Comparison of ENCODE assay signal across 1 cellular context in genomic region chr9:128007566-128008138, GRCh38.
A peak's percentile ranks its signal among the peaks of the same experiment; 100 is the strongest.
TF ChIP-seq lines count a peak whose summit lies in the region.

No MANE protein-coding gene starts in this region.

TF ChIP-seq in K562, 482 proteins besides CTCF, POLR2A, EP300 and RAD21 (continued from another document and continues in another):
- TF ChIP-seq MLX (CRISPR knock-in tag; conservative IDR thresholded peaks at IDR 0.05) (no peak), ZNF41 (CRISPR knock-in tag; conservative IDR thresholded peaks at IDR 0.05) (no peak), ZNF239 (CRISPR knock-in tag; IDR thresholded peaks at IDR 0.05) (no peak), ESRRA (IDR thresholded peaks at IDR 0.05; ENCODE audit: borderline replicate concordance, low read depth) (peak; percentile 66; the same call in 1 of the 2 replicates), ZNF324 (CRISPR knock-in tag; IDR thresholded peaks at IDR 0.05) (no peak), GABPB2 (CRISPR knock-in tag; conservative IDR thresholded peaks at IDR 0.05) (no peak), USF1 (CRISPR knock-in tag; IDR thresholded peaks at IDR 0.05) (no peak), BCLAF1 (IDR thresholded peaks at IDR 0.05; ENCODE audit: borderline replicate concordance in 1 of 2, control insufficient read depth in 1 of 2, low read depth in 2 of 2, low read length in 1 of 2) (no peak), KDM5B (IDR thresholded peaks at IDR 0.05; ENCODE audit: insufficient replicate concordance, low read depth, low read length) (no peak), CREB1 (IDR thresholded peaks at IDR 0.05) (no peak), CREB1 (CRISPR knock-in tag; IDR thresholded peaks at IDR 0.05) (0 out of 2 replicates have a peak, but pooled peaks have one; percentile 9), POLR2H (tag; IDR thresholded peaks at IDR 0.05; ENCODE audit: low read depth) (no peak), ZNF766 (CRISPR knock-in tag; conservative IDR thresholded peaks at IDR 0.05) (peak; percentile 91), PTRF (tag; IDR thresholded peaks at IDR 0.05) (no peak), COPS2 (conservative IDR thresholded peaks at IDR 0.05) (no peak), SIN3B (IDR thresholded peaks at IDR 0.05; ENCODE audit: low read depth) (no peak), KAT7 (CRISPR knock-in tag; IDR thresholded peaks at IDR 0.05; ENCODE audit: borderline replicate concordance) (no peak), ZFX (CRISPR knock-in tag; IDR thresholded peaks at IDR 0.05) (no peak), DIDO1 (tag; IDR thresholded peaks at IDR 0.05; ENCODE audit: low read depth) (no peak; the same call in 1 of the 2 replicates), STAT5B (CRISPR knock-in tag; IDR thresholded peaks at IDR 0.05) (no peak), ZNF24 (IDR thresholded peaks at IDR 0.05) (no peak), BACH1 (tag; IDR thresholded peaks at IDR 0.05) (no peak), FOS (IDR thresholded peaks at IDR 0.05; ENCODE audit: extremely low read depth, insufficient read length) (no peak), SRSF1 (IDR thresholded peaks at IDR 0.05; ENCODE audit: low read depth, low read length) (no peak), TCF3 (CRISPR knock-in tag; IDR thresholded peaks at IDR 0.05) (no peak), GATAD2A (IDR thresholded peaks at IDR 0.05) (no peak), HEY1 (CRISPR knock-in tag; IDR thresholded peaks at IDR 0.05; ENCODE audit: borderline replicate concordance) (no peak), NR3C1 (CRISPR knock-in tag; IDR thresholded peaks at IDR 0.05) (no peak), MTA3 (IDR thresholded peaks at IDR 0.05; ENCODE audit: borderline replicate concordance) (no peak), CCNT2 (IDR thresholded peaks at IDR 0.05; ENCODE audit: borderline replicate concordance, extremely low read depth, insufficient read length, low read depth, low read length) (no peak), RBM34 (IDR thresholded peaks at IDR 0.05; ENCODE audit: borderline replicate concordance, insufficient read depth, low read length) (no peak), TGIF2 (CRISPR knock-in tag; IDR thresholded peaks at IDR 0.05) (no peak), ZNF12 (CRISPR knock-in tag; IDR thresholded peaks at IDR 0.05) (no peak), TBP (optimal IDR thresholded peaks at IDR 0.05; ENCODE audit: low read depth, low read length) (no peak), PYGO2 (tag; IDR thresholded peaks at IDR 0.05) (no peak), SOX6 (IDR thresholded peaks at IDR 0.05) (peak; percentile 63), ZBTB26 (CRISPR knock-in tag; IDR thresholded peaks at IDR 0.05) (no peak), ZKSCAN3 (CRISPR knock-in tag; IDR thresholded peaks at IDR 0.05) (no peak), SLC30A9 (CRISPR knock-in tag; IDR thresholded peaks at IDR 0.05) (no peak), POLR2B (IDR thresholded peaks at IDR 0.05; ENCODE audit: low read depth, partially characterized antibody) (no peak), MXI1 (IDR thresholded peaks at IDR 0.05; ENCODE audit: low read depth, low read length) (no peak), ELF4 (CRISPR knock-in tag; IDR thresholded peaks at IDR 0.05) (no peak), CHD4 (IDR thresholded peaks at IDR 0.05; ENCODE audit: insufficient read depth, insufficient replicate concordance, low read depth, low read length, poor library complexity, severe bottlenecking) (no peak), LARP7 (IDR thresholded peaks at IDR 0.05) (no peak), ZFPM2 (CRISPR knock-in tag; IDR thresholded peaks at IDR 0.05) (no peak), ATF7 (IDR thresholded peaks at IDR 0.05) (peak; percentile 95), GTF3C2 (IDR thresholded peaks at IDR 0.05; ENCODE audit: borderline replicate concordance, extremely low read depth, insufficient read length) (no peak), ZNF347 (CRISPR knock-in tag; IDR thresholded peaks at IDR 0.05; ENCODE audit: low read depth) (no peak), ID3 (CRISPR knock-in tag; IDR thresholded peaks at IDR 0.05) (no peak), ID3 (tag; IDR thresholded peaks at IDR 0.05) (no peak)
- TF ChIP-seq, protein P1, sequence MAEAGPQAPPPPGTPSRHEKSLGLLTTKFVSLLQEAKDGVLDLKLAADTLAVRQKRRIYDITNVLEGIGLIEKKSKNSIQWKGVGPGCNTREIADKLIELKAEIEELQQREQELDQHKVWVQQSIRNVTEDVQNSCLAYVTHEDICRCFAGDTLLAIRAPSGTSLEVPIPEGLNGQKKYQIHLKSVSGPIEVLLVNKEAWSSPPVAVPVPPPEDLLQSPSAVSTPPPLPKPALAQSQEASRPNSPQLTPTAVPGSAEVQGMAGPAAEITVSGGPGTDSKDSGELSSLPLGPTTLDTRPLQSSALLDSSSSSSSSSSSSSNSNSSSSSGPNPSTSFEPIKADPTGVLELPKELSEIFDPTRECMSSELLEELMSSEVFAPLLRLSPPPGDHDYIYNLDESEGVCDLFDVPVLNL (CRISPR knock-in tag; IDR thresholded peaks at IDR 0.05; ENCODE audit: low read depth): no peak
- TF ChIP-seq, protein P2, sequence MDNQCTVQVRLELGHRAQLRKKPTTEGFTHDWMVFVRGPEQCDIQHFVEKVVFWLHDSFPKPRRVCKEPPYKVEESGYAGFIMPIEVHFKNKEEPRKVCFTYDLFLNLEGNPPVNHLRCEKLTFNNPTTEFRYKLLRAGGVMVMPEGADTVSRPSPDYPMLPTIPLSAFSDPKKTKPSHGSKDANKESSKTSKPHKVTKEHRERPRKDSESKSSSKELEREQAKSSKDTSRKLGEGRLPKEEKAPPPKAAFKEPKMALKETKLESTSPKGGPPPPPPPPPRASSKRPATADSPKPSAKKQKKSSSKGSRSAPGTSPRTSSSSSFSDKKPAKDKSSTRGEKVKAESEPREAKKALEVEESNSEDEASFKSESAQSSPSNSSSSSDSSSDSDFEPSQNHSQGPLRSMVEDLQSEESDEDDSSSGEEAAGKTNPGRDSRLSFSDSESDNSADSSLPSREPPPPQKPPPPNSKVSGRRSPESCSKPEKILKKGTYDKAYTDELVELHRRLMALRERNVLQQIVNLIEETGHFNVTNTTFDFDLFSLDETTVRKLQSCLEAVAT (IDR thresholded peaks at IDR 0.05): no peak
- TF ChIP-seq, protein P3, sequence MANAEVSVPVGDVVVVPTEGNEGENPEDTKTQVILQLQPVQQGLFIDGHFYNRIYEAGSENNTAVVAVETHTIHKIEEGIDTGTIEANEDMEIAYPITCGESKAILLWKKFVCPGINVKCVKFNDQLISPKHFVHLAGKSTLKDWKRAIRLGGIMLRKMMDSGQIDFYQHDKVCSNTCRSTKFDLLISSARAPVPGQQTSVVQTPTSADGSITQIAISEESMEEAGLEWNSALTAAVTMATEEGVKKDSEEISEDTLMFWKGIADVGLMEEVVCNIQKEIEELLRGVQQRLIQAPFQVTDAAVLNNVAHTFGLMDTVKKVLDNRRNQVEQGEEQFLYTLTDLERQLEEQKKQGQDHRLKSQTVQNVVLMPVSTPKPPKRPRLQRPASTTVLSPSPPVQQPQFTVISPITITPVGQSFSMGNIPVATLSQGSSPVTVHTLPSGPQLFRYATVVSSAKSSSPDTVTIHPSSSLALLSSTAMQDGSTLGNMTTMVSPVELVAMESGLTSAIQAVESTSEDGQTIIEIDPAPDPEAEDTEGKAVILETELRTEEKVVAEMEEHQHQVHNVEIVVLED (CRISPR knock-in tag; IDR thresholded peaks at IDR 0.05): no peak
- TF ChIP-seq, protein P4, sequence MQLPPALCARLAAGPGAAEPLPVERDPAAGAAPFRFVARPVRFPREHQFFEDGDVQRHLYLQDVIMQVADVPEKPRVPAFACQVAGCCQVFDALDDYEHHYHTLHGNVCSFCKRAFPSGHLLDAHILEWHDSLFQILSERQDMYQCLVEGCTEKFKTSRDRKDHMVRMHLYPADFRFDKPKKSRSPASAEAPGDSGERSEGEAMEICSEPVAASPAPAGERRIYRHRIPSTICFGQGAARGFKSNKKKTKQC (CRISPR knock-in tag; IDR thresholded peaks at IDR 0.05): no peak
- TF ChIP-seq, protein P5, sequence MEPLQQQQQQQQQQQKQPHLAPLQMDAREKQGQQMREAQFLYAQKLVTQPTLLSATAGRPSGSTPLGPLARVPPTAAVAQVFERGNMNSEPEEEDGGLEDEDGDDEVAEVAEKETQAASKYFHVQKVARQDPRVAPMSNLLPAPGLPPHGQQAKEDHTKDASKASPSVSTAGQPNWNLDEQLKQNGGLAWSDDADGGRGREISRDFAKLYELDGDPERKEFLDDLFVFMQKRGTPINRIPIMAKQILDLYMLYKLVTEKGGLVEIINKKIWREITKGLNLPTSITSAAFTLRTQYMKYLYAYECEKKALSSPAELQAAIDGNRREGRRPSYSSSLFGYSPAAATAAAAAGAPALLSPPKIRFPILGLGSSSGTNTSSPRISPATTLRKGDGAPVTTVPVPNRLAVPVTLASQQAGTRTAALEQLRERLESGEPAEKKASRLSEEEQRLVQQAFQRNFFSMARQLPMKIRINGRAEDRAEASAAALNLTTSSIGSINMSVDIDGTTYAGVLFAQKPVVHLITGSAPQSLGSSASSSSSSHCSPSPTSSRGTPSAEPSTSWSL (CRISPR knock-in tag; IDR thresholded peaks at IDR 0.05; ENCODE audit: borderline replicate concordance): no peak
- TF ChIP-seq, protein P6, sequence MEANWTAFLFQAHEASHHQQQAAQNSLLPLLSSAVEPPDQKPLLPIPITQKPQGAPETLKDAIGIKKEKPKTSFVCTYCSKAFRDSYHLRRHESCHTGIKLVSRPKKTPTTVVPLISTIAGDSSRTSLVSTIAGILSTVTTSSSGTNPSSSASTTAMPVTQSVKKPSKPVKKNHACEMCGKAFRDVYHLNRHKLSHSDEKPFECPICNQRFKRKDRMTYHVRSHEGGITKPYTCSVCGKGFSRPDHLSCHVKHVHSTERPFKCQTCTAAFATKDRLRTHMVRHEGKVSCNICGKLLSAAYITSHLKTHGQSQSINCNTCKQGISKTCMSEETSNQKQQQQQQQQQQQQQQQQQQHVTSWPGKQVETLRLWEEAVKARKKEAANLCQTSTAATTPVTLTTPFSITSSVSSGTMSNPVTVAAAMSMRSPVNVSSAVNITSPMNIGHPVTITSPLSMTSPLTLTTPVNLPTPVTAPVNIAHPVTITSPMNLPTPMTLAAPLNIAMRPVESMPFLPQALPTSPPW (CRISPR knock-in tag; IDR thresholded peaks at IDR 0.05): peak; percentile 64
